ENCODE assay signal across 26 cellular contexts in genomic region chr6:99022039-99022609, GRCh38.
"Had no signal": no experiment of that assay in that cellular context is flagged by ENCODE, and none has a peak within 500 bp of the region (broad histone marks: within the 10 kb centered on the region; RNA-seq: fewer than 3 reads in every experiment).

No MANE protein-coding gene starts in this region.

- H3K4me1 ChIP-seq: esophagus squamous epithelium, stomach, thyroid gland, vagina had no signal

- H3K36me3 ChIP-seq: esophagus squamous epithelium, stomach, thyroid gland, vagina had no signal

- H3K27ac ChIP-seq: esophagus squamous epithelium, stomach, thyroid gland, vagina had no signal

- DNase-seq: cerebellar nuclear complex; cortex of kidney; effector memory CD8-positive, alpha-beta T cell; erythroblast; esophagus squamous epithelium; foreskin melanocyte; glutamatergic neuron; kidney; left colon; mucosa of descending colon; naive thymus-derived CD8-positive, alpha-beta T cell; nephron progenitor cell; nucleus accumbens; posterior cingulate gyrus; retina; stimulated activated CD4-positive, alpha-beta T cell treated with anti-CD3 and anti-CD28 coated beads, Interleukin-2, amount 100 ng/mL, for 24 hours; stimulated activated CD4-positive, alpha-beta T cell treated with anti-CD3 and anti-CD28 coated beads, Interleukin-4, amount 100 ng/mL, for 24 hours; stimulated activated naive CD4-positive, alpha-beta T cell treated with Interleukin-2 at 50 U/mL for 16 hours; stomach; thyroid gland; trophoblast cell had no signal

- FAIRE-seq: endometrium, kidney had no signal

- H3K9me3 ChIP-seq: thyroid gland, vagina had no signal

- ATAC-seq: effector memory CD8-positive, alpha-beta T cell; left colon; mucosa of descending colon; naive thymus-derived CD8-positive, alpha-beta T cell; sciatic nerve; stimulated activated effector memory CD8-positive, alpha-beta T cell treated with anti-CD3 and anti-CD28 coated beads, Interleukin-12 subunit alpha, Interleukin-12 subunit beta, amount 100 ng/mL, for 72 hours had no signal

- H3K27me3 ChIP-seq: esophagus squamous epithelium, stomach, thyroid gland, vagina had no signal

- H3K4me3 ChIP-seq: esophagus squamous epithelium, lung, mucosa of descending colon, stomach, thyroid gland, vagina had no signal
